Comparison of ENCODE assay signal across 8 cellular contexts in genomic region chr7:136405931-136406777, GRCh38.
DNase-seq lines count a peak whose midpoint lies in the region; ATAC-seq lines count a peak whose summit lies in the region.

No MANE protein-coding gene starts in this region.

- ATAC-seq in GM19395 (IDR thresholded peaks at IDR 0.05; ENCODE audit: unreplicated experiment) (peak; percentile 99), HG03342 (IDR thresholded peaks at IDR 0.05; ENCODE audit: unreplicated experiment) (peak; percentile 97), left ventricle myocardium superior (peak; percentile 63)
- peak; percentile 52 for ATAC-seq in activated naive CD8-positive, alpha-beta T cell treated with anti-CD3 and anti-CD28 coated beads, Interleukin-2, amount 10 ng/mL, durations not matched to agents 7 days and 5 days (ENCODE audit: low read depth)

- no peaks in the 10 kb centered on the region for H3K4me1 Mint-ChIP-seq in activated naive CD8-positive, alpha-beta T cell treated with anti-CD3 and anti-CD28 coated beads, Interleukin-2, amount 10 ng/mL, durations not matched to agents 7 days and 5 days

- DNase-seq in EL (peak; percentile 67), NCI-H2171 treated with DMSO at 0.1 percent for 48 hours (lab: John Stamatoyannopoulos, UW) (peak; percentile 57), left ventricle myocardium superior (peak; percentile 25), putamen (ENCODE audit: low spot score) (peak; percentile 54), activated gamma-delta T cell (lab: John Stamatoyannopoulos, UW) (no peak)
- no peak for DNase-seq in activated naive CD8-positive, alpha-beta T cell treated with anti-CD3 and anti-CD28 coated beads, Interleukin-2, amount 10 ng/mL, durations not matched to agents 7 days and 5 days

- POLR2A ChIA-PET in activated naive CD8-positive, alpha-beta T cell treated with anti-CD3 and anti-CD28 coated beads, Interleukin-2, amount 10 ng/mL, durations not matched to agents 7 days and 5 days (lab: Charles Lee) = no interaction called here

- no peak overlapping the region for H3K27ac Mint-ChIP-seq in activated naive CD8-positive, alpha-beta T cell treated with anti-CD3 and anti-CD28 coated beads, Interleukin-2, amount 10 ng/mL, durations not matched to agents 7 days and 5 days

- H3K36me3 Mint-ChIP-seq in activated naive CD8-positive, alpha-beta T cell treated with anti-CD3 and anti-CD28 coated beads, Interleukin-2, amount 10 ng/mL, durations not matched to agents 7 days and 5 days = no peaks in the 10 kb centered on the region

- H3K9me3 Mint-ChIP-seq in activated naive CD8-positive, alpha-beta T cell treated with anti-CD3 and anti-CD28 coated beads, Interleukin-2, amount 10 ng/mL, durations not matched to agents 7 days and 5 days = no peaks in the 10 kb centered on the region

- intact Hi-C loops in left ventricle myocardium superior (cut with micrococcal nuclease) = no loop called here

- no peak overlapping the region for H3K4me3 Mint-ChIP-seq in activated naive CD8-positive, alpha-beta T cell treated with anti-CD3 and anti-CD28 coated beads, Interleukin-2, amount 10 ng/mL, durations not matched to agents 7 days and 5 days

- no peaks in the 10 kb centered on the region for H3K27me3 Mint-ChIP-seq in activated naive CD8-positive, alpha-beta T cell treated with anti-CD3 and anti-CD28 coated beads, Interleukin-2, amount 10 ng/mL, durations not matched to agents 7 days and 5 days

Comparison
In these comparisons a context has a peak if more than half of its experiments do, and no peak if none do; other contexts are left out.
1. DNase-seq: peak in EL (single experiment), NCI-H2171 treated with DMSO at 0.1 percent for 48 hours (single experiment), left ventricle myocardium superior (single experiment) and putamen (single experiment); none in activated naive CD8-positive, alpha-beta T cell treated with anti-CD3 and anti-CD28 coated beads, Interleukin-2, amount 10 ng/mL, durations not matched to agents 7 days and 5 days (single experiment) and activated gamma-delta T cell (single experiment).
2. Peak in every context shown above with its lines, with median percentiles within 50 percentile points of each other: ATAC-seq.